In the genomic region with DNA sequence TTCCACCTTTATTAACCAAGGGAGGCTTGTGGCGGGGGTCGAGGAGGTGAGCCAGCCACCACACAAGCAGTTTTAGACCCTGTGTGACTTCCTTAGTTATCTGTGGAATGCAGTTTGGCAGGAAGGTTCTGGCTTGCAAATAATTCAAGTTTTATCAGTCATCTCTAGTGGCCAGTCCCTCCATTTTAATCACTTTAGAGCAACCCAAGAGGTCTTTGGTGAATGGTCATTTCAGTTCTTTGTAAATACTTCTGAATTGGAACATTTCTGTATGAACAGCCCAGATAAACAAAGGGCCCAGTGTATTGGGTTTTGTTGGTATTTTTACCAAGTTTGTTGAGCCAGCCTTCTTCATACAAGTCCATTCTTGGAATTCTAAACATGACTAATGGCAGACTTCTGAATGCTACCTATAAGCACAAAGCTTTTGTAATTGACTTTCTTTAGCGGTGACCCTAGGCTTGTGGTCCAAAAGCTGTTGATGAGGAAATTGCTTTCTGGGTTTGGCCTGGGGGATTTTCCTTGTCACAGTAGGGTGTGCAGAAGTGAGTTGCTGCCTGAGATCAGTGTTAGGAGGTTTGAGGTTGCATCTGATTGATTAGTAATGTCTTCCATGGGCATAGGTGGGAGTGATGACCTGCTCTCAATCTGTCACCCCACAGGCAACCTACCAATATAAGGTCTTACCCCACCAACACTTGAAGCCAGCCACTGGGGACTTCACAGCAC, we compare ENCODE assay signal across 1 cellular context.
TF ChIP-seq lines count a peak whose summit lies in the region.

No MANE protein-coding gene starts in this region.

TF ChIP-seq in GM12878, 131 proteins besides CTCF, POLR2A, EP300 and RAD21 (continued from another document and continues in another):
- TF ChIP-seq, protein P1, sequence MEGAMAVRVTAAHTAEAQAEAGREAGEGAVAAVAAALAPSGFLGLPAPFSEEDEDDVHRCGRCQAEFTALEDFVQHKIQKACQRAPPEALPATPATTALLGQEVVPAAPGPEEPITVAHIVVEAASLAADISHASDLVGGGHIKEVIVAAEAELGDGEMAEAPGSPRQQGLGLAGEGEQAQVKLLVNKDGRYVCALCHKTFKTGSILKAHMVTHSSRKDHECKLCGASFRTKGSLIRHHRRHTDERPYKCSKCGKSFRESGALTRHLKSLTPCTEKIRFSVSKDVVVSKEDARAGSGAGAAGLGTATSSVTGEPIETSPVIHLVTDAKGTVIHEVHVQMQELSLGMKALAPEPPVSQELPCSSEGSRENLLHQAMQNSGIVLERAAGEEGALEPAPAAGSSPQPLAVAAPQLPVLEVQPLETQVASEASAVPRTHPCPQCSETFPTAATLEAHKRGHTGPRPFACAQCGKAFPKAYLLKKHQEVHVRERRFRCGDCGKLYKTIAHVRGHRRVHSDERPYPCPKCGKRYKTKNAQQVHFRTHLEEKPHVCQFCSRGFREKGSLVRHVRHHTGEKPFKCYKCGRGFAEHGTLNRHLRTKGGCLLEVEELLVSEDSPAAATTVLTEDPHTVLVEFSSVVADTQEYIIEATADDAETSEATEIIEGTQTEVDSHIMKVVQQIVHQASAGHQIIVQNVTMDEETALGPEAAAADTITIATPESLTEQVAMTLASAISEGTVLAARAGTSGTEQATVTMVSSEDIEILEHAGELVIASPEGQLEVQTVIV (IDR thresholded peaks at IDR 0.05; ENCODE audit: borderline replicate concordance, partially characterized antibody): no peak
- TF ChIP-seq EED (IDR thresholded peaks at IDR 0.05; ENCODE audit: low read depth): no peak
- TF ChIP-seq, protein P2, sequence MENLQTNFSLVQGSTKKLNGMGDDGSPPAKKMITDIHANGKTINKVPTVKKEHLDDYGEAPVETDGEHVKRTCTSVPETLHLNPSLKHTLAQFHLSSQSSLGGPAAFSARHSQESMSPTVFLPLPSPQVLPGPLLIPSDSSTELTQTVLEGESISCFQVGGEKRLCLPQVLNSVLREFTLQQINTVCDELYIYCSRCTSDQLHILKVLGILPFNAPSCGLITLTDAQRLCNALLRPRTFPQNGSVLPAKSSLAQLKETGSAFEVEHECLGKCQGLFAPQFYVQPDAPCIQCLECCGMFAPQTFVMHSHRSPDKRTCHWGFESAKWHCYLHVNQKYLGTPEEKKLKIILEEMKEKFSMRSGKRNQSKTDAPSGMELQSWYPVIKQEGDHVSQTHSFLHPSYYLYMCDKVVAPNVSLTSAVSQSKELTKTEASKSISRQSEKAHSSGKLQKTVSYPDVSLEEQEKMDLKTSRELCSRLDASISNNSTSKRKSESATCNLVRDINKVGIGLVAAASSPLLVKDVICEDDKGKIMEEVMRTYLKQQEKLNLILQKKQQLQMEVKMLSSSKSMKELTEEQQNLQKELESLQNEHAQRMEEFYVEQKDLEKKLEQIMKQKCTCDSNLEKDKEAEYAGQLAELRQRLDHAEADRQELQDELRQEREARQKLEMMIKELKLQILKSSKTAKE (IDR thresholded peaks at IDR 0.05; ENCODE audit: low read depth, poor library complexity, severe bottlenecking): no peak
- TF ChIP-seq, protein P3, sequence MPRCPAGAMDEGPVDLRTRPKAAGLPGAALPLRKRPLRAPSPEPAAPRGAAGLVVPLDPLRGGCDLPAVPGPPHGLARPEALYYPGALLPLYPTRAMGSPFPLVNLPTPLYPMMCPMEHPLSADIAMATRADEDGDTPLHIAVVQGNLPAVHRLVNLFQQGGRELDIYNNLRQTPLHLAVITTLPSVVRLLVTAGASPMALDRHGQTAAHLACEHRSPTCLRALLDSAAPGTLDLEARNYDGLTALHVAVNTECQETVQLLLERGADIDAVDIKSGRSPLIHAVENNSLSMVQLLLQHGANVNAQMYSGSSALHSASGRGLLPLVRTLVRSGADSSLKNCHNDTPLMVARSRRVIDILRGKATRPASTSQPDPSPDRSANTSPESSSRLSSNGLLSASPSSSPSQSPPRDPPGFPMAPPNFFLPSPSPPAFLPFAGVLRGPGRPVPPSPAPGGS (IDR thresholded peaks at IDR 0.05; ENCODE audit: borderline replicate concordance, insufficient read depth, low read depth, low read length, poor library complexity, severe bottlenecking): no peak
- TF ChIP-seq FOXK2 (IDR thresholded peaks at IDR 0.05): no peak
- TF ChIP-seq YBX1 (IDR thresholded peaks at IDR 0.05): no peak
- TF ChIP-seq TCF7 (IDR thresholded peaks at IDR 0.05; ENCODE audit: borderline replicate concordance): no peak
- TF ChIP-seq TARDBP (IDR thresholded peaks at IDR 0.05; ENCODE audit: borderline replicate concordance): no peak
- no peak for TF ChIP-seq STAT3 (IDR thresholded peaks at IDR 0.05; ENCODE audit: low read depth, low read length)
- TF ChIP-seq, protein P4, sequence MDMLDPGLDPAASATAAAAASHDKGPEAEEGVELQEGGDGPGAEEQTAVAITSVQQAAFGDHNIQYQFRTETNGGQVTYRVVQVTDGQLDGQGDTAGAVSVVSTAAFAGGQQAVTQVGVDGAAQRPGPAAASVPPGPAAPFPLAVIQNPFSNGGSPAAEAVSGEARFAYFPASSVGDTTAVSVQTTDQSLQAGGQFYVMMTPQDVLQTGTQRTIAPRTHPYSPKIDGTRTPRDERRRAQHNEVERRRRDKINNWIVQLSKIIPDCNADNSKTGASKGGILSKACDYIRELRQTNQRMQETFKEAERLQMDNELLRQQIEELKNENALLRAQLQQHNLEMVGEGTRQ (IDR thresholded peaks at IDR 0.05; ENCODE audit: borderline replicate concordance, low read depth, low read length): no peak
- TF ChIP-seq JUND (IDR thresholded peaks at IDR 0.05; ENCODE audit: low read depth, low read length): no peak
- no peak for TF ChIP-seq IRF4 (IDR thresholded peaks at IDR 0.05; ENCODE audit: low read depth, low read length)
- TF ChIP-seq, protein P5, sequence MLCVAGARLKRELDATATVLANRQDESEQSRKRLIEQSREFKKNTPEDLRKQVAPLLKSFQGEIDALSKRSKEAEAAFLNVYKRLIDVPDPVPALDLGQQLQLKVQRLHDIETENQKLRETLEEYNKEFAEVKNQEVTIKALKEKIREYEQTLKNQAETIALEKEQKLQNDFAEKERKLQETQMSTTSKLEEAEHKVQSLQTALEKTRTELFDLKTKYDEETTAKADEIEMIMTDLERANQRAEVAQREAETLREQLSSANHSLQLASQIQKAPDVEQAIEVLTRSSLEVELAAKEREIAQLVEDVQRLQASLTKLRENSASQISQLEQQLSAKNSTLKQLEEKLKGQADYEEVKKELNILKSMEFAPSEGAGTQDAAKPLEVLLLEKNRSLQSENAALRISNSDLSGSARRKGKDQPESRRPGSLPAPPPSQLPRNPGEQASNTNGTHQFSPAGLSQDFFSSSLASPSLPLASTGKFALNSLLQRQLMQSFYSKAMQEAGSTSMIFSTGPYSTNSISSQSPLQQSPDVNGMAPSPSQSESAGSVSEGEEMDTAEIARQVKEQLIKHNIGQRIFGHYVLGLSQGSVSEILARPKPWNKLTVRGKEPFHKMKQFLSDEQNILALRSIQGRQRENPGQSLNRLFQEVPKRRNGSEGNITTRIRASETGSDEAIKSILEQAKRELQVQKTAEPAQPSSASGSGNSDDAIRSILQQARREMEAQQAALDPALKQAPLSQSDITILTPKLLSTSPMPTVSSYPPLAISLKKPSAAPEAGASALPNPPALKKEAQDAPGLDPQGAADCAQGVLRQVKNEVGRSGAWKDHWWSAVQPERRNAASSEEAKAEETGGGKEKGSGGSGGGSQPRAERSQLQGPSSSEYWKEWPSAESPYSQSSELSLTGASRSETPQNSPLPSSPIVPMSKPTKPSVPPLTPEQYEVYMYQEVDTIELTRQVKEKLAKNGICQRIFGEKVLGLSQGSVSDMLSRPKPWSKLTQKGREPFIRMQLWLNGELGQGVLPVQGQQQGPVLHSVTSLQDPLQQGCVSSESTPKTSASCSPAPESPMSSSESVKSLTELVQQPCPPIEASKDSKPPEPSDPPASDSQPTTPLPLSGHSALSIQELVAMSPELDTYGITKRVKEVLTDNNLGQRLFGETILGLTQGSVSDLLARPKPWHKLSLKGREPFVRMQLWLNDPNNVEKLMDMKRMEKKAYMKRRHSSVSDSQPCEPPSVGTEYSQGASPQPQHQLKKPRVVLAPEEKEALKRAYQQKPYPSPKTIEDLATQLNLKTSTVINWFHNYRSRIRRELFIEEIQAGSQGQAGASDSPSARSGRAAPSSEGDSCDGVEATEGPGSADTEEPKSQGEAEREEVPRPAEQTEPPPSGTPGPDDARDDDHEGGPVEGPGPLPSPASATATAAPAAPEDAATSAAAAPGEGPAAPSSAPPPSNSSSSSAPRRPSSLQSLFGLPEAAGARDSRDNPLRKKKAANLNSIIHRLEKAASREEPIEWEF (IDR thresholded peaks at IDR 0.05; ENCODE audit: insufficient replicate concordance, low read depth, low read length): peak; percentile 53
- TF ChIP-seq HDAC2 (IDR thresholded peaks at IDR 0.05): no peak
- TF ChIP-seq SPI1 (IDR thresholded peaks at IDR 0.05; ENCODE audit: borderline replicate concordance, insufficient read depth, low read depth, low read length): peak; percentile 10; the same call in 1 of the 2 replicates
- TF ChIP-seq YY1 (IDR thresholded peaks at IDR 0.05; ENCODE audit: low read depth, low read length): no peak
- TF ChIP-seq, protein P6, sequence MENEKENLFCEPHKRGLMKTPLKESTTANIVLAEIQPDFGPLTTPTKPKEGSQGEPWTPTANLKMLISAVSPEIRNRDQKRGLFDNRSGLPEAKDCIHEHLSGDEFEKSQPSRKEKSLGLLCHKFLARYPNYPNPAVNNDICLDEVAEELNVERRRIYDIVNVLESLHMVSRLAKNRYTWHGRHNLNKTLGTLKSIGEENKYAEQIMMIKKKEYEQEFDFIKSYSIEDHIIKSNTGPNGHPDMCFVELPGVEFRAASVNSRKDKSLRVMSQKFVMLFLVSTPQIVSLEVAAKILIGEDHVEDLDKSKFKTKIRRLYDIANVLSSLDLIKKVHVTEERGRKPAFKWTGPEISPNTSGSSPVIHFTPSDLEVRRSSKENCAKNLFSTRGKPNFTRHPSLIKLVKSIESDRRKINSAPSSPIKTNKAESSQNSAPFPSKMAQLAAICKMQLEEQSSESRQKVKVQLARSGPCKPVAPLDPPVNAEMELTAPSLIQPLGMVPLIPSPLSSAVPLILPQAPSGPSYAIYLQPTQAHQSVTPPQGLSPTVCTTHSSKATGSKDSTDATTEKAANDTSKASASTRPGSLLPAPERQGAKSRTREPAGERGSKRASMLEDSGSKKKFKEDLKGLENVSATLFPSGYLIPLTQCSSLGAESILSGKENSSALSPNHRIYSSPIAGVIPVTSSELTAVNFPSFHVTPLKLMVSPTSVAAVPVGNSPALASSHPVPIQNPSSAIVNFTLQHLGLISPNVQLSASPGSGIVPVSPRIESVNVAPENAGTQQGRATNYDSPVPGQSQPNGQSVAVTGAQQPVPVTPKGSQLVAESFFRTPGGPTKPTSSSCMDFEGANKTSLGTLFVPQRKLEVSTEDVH (IDR thresholded peaks at IDR 0.05; ENCODE audit: low read depth, partially characterized antibody): no peak
- no peak for TF ChIP-seq ZNF384 (IDR thresholded peaks at IDR 0.05; ENCODE audit: borderline replicate concordance, low read depth, low read length)
- TF ChIP-seq SUPT20H (IDR thresholded peaks at IDR 0.05; ENCODE audit: borderline replicate concordance, control insufficient read depth, low read depth, low read length): no peak
- TF ChIP-seq, protein P7, sequence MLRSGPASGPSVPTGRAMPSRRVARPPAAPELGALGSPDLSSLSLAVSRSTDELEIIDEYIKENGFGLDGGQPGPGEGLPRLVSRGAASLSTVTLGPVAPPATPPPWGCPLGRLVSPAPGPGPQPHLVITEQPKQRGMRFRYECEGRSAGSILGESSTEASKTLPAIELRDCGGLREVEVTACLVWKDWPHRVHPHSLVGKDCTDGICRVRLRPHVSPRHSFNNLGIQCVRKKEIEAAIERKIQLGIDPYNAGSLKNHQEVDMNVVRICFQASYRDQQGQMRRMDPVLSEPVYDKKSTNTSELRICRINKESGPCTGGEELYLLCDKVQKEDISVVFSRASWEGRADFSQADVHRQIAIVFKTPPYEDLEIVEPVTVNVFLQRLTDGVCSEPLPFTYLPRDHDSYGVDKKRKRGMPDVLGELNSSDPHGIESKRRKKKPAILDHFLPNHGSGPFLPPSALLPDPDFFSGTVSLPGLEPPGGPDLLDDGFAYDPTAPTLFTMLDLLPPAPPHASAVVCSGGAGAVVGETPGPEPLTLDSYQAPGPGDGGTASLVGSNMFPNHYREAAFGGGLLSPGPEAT (IDR thresholded peaks at IDR 0.05; ENCODE audit: low read depth): peak; percentile 72
- TF ChIP-seq PML (IDR thresholded peaks at IDR 0.05; ENCODE audit: low read length): no peak; the same call in 1 of the 2 replicates
- no peak for TF ChIP-seq EGR1 (IDR thresholded peaks at IDR 0.05; ENCODE audit: borderline replicate concordance in 1 of 2, low read depth in 2 of 2, low read length in 2 of 2)
- peak; percentile 35; the same call in 1 of the 2 replicates for TF ChIP-seq CBFB (IDR thresholded peaks at IDR 0.05; ENCODE audit: low read depth)
- TF ChIP-seq RELA (IDR thresholded peaks at IDR 0.05; ENCODE audit: borderline replicate concordance, partially characterized antibody): no peak
- TF ChIP-seq HDGF (IDR thresholded peaks at IDR 0.05): no peak
- TF ChIP-seq MTA3 (IDR thresholded peaks at IDR 0.05; ENCODE audit: borderline replicate concordance, low read length): no peak
- TF ChIP-seq WRNIP1 (IDR thresholded peaks at IDR 0.05; ENCODE audit: borderline replicate concordance, low read depth, low read length): no peak
- TF ChIP-seq DPF2 (IDR thresholded peaks at IDR 0.05): 0 out of 2 replicates have a peak, but pooled peaks have one; percentile 43
- TF ChIP-seq, protein P8, sequence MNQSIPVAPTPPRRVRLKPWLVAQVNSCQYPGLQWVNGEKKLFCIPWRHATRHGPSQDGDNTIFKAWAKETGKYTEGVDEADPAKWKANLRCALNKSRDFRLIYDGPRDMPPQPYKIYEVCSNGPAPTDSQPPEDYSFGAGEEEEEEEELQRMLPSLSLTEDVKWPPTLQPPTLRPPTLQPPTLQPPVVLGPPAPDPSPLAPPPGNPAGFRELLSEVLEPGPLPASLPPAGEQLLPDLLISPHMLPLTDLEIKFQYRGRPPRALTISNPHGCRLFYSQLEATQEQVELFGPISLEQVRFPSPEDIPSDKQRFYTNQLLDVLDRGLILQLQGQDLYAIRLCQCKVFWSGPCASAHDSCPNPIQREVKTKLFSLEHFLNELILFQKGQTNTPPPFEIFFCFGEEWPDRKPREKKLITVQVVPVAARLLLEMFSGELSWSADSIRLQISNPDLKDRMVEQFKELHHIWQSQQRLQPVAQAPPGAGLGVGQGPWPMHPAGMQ (IDR thresholded peaks at IDR 0.05; ENCODE audit: borderline replicate concordance): no peak
- TF ChIP-seq FOS (IDR thresholded peaks at IDR 0.05; ENCODE audit: borderline replicate concordance, extremely low read depth, insufficient read length): no peak
- TF ChIP-seq BHLHE40 (IDR thresholded peaks at IDR 0.05; ENCODE audit: borderline replicate concordance in 1 of 2, low read depth in 2 of 2, low read length in 1 of 2): peak in 1 of 2 experiments; percentile 54; a peak in 1 of 4 replicates
- TF ChIP-seq, protein P9, sequence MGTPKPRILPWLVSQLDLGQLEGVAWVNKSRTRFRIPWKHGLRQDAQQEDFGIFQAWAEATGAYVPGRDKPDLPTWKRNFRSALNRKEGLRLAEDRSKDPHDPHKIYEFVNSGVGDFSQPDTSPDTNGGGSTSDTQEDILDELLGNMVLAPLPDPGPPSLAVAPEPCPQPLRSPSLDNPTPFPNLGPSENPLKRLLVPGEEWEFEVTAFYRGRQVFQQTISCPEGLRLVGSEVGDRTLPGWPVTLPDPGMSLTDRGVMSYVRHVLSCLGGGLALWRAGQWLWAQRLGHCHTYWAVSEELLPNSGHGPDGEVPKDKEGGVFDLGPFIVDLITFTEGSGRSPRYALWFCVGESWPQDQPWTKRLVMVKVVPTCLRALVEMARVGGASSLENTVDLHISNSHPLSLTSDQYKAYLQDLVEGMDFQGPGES (IDR thresholded peaks at IDR 0.05): no peak
- peak; percentile 82 for TF ChIP-seq NR2F1 (conservative IDR thresholded peaks at IDR 0.05)
- no peak for TF ChIP-seq POLR2AphosphoS2 (IDR thresholded peaks at IDR 0.05; ENCODE audit: low read depth, low read length)
